9 cellular contexts compared by ENCODE assay signal in genomic region chr2:120005834-120006521, GRCh38. TPM values are rescaled to one million over a fixed set of nuclear protein-coding genes. Genes with fewer than 3 reads are reported as not detected.
A peak's percentile ranks its signal among the peaks of the same experiment; 100 is the strongest.
DNase-seq lines count a peak whose midpoint lies in the region; ATAC-seq and TF ChIP-seq lines count a peak whose summit lies in the region.
"Had no signal": no experiment of that assay in that cellular context is flagged by ENCODE, and none has a peak within 500 bp of the region (broad histone marks: within the 10 kb centered on the region; RNA-seq: fewer than 3 reads in every experiment).

No MANE protein-coding gene starts in this region.

- in situ Hi-C loops in mammary epithelial cell (cut with MboI; ENCODE audit: low sequenced_read_pairs in 2 of 2): no loop called here

- H2AFZ ChIP-seq in mammary epithelial cell (ENCODE audit: low read depth, low read length): no peak overlapping the region

- H4K20me1 ChIP-seq in mammary epithelial cell (ENCODE audit: insufficient read depth, low read length): no peaks in the 10 kb centered on the region

- intact Hi-C loops in mammary epithelial cell (cut with micrococcal nuclease): no loop called here

- WGBS in mammary epithelial cell (ENCODE audit: low coverage, missing lambda C conversion rate): 81% methylated on average over 8 of the region's 11 CpGs

- H3K4me3 ChIP-seq in mammary epithelial cell (replicated peaks in 1 of 3; ENCODE audit: insufficient read depth in 1 of 3, low read depth in 2 of 3, low read length in 3 of 3): no peak overlapping the region
- H3K4me3 ChIP-seq: upper lobe of left lung had no signal

- no peaks in the 10 kb centered on the region for H3K27me3 ChIP-seq in mammary epithelial cell (ENCODE audit: insufficient read depth, low read length)
- H3K27me3 ChIP-seq: upper lobe of left lung had no signal

- no peak overlapping the region for H3K27ac ChIP-seq in mammary epithelial cell (ENCODE audit: insufficient read depth, low read depth, low read length)
- H3K27ac ChIP-seq: upper lobe of left lung had no signal

- H3K9me3 ChIP-seq in mammary epithelial cell (replicated peaks; ENCODE audit: insufficient read depth, low read length): no peaks in the 10 kb centered on the region
- H3K9me3 ChIP-seq: upper lobe of left lung had no signal

- dilution Hi-C loops in mammary epithelial cell (cut with HindIII; ENCODE audit: low sequenced_read_pairs): no loop called here

- no peaks in the 10 kb centered on the region for H3K36me3 ChIP-seq in mammary epithelial cell (ENCODE audit: insufficient read depth, low read length)
- H3K36me3 ChIP-seq: upper lobe of left lung had no signal

- BruUV-seq in mammary epithelial cell (replicated peaks; lab: Mats Ljungman, UMichigan): no TSS peak

- CTCF ChIA-PET in mammary epithelial cell (lab: Charles Lee; ENCODE audit: low non-redundant PET): no interaction called here

- TF ChIP-seq CTCF in mammary epithelial cell (conservative IDR thresholded peaks at IDR 0.05 in 1 of 2, IDR thresholded peaks at IDR 0.05 in 1 of 2; ENCODE audit: extremely low read depth in 1 of 2, insufficient read depth in 1 of 2, low read depth in 1 of 2, low read length in 2 of 2): no peak

- ATAC-seq in GM18873 (IDR thresholded peaks at IDR 0.05; ENCODE audit: low FRiP score, unreplicated experiment) (peak; percentile 79), GM21717 (IDR thresholded peaks at IDR 0.05; ENCODE audit: unreplicated experiment) (peak; percentile 75), HG03378 (IDR thresholded peaks at IDR 0.05; ENCODE audit: unreplicated experiment) (peak; percentile 98)

- DNase-seq in mammary epithelial cell (peak; percentile 80), T-helper 2 cell (no peak), NCI-H526 (lab: John Stamatoyannopoulos, UW) (no peak), kidney glomerular epithelial cell (lab: John Stamatoyannopoulos, UW) (no peak), NCI-H446 (lab: John Stamatoyannopoulos, UW) (no peak)
- DNase-seq: upper lobe of left lung had no signal

- no peaks in the 10 kb centered on the region for H3K4me1 ChIP-seq in mammary epithelial cell (ENCODE audit: insufficient read depth, low read length)
- H3K4me1 ChIP-seq: upper lobe of left lung had no signal

- no peak overlapping the region for H3K4me2 ChIP-seq in mammary epithelial cell (ENCODE audit: insufficient read depth, low read depth, low read length)

- H3K79me2 ChIP-seq in mammary epithelial cell (ENCODE audit: insufficient read depth, low read length): no peaks in the 10 kb centered on the region

- no peak overlapping the region for H3K9ac ChIP-seq in mammary epithelial cell (ENCODE audit: insufficient read depth, low read length)

RNA-seq across cellular contexts. Expression of gene EPB41L5, which starts 6.9 kb away (rescaled TPM):
- total RNA-seq in mammary epithelial cell: 10 to 100 TPM; 16.5 to 18.8 TPM
- polyA plus RNA-seq in mammary epithelial cell: 9.6 TPM
- 15.0 TPM for polyA minus RNA-seq in mammary epithelial cell
